Comparison of ENCODE assay signal across 9 cellular contexts in the genomic region with DNA sequence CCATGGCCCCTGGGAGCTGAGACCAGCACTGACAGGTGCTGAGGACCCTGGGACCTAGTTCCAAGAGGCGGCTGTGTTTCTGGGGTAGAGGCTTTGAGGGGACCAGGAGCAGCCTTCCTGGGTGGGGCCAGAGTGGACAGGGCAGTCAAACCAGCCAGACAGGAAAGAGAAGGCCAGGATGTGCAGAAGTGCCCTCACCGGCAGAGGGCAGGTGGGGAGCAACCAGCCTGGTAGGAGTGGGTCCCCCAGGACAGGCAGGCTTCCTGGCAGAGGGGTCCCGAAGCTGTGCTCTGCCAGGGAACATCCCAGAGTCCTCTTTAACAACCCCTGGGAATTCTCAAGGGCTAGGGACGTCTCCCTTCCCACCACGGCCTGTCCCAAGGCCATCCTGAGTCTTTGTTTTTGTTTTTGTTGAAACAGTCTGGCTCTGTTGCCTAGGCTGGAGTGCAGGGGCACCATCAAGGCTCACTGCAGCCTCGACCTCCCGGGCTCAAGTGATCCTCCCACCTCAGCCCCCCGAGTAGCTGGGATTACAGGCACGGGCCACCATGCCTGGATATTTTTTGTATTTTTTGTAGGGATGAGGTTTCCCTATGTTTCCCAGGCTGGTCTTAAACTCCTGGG. TPM values are rescaled to one million over a fixed set of nuclear protein-coding genes. Genes with fewer than 3 reads are reported as not detected.
DNase-seq lines count a peak whose midpoint lies in the region; ATAC-seq and TF ChIP-seq lines count a peak whose summit lies in the region.
"Had no signal": no experiment of that assay in that cellular context is flagged by ENCODE, and none has a peak within 500 bp of the region (broad histone marks: within the 10 kb centered on the region; RNA-seq: fewer than 3 reads in every experiment).

No MANE protein-coding gene starts in this region.

- no peaks in the 10 kb centered on the region for H3K36me3 Mint-ChIP-seq in activated CD8-positive, alpha-beta memory T cell treated with anti-CD3 and anti-CD28 coated beads, Interleukin-2, amount 10 ng/mL, durations not matched to agents 7 days and 5 days
- H3K36me3 Mint-ChIP-seq in endodermal cell (ENCODE audit: low read depth) (no peaks in the 10 kb centered on the region), immature natural killer cell (no peaks in the 10 kb centered on the region)

- H3K4me1 ChIP-seq in endodermal cell (ENCODE audit: control insufficient read depth, insufficient read depth, low read length) (no peaks in the 10 kb centered on the region), upper lobe of right lung (peaks cover 13% of the 10 kb centered on the region), uterus (no peaks in the 10 kb centered on the region)

- WGBS in endodermal cell (ENCODE audit: insufficient coverage in 1 of 2, insufficient read length in 1 of 2), 2 experiments: 71 to 87% methylated on average over 4 to 9 of the region's 9 CpGs

- H3K4me1 Mint-ChIP-seq in activated CD8-positive, alpha-beta memory T cell treated with anti-CD3 and anti-CD28 coated beads, Interleukin-2, amount 10 ng/mL, durations not matched to agents 7 days and 5 days: no peaks in the 10 kb centered on the region
- H3K4me1 Mint-ChIP-seq in endodermal cell (peaks cover 4% of the 10 kb centered on the region), immature natural killer cell (no peaks in the 10 kb centered on the region)

- TF ChIP-seq CTCF in endodermal cell (conservative IDR thresholded peaks at IDR 0.05): peak; percentile 20
- peak; percentile 41 for TF ChIP-seq CTCF in upper lobe of right lung (IDR thresholded peaks at IDR 0.05)
- no peak for TF ChIP-seq CTCF in uterus (IDR thresholded peaks at IDR 0.05)

- intact Hi-C loops in upper lobe of right lung (cut with DNase I): no loop called here
- intact Hi-C loops in uterus (cut with DNase I; ENCODE audit: low total_unique reads): no loop called here

- H3K27ac ChIP-seq in endodermal cell (ENCODE audit: low read depth, low read length): no peak overlapping the region
- H3K27ac ChIP-seq in upper lobe of right lung: peak overlapping the region; percentile 51
- no peak overlapping the region for H3K27ac ChIP-seq in uterus

- no peak overlapping the region for H3K4me3 Mint-ChIP-seq in activated CD8-positive, alpha-beta memory T cell treated with anti-CD3 and anti-CD28 coated beads, Interleukin-2, amount 10 ng/mL, durations not matched to agents 7 days and 5 days
- H3K4me3 Mint-ChIP-seq in endodermal cell: no peak overlapping the region
- H3K4me3 Mint-ChIP-seq in immature natural killer cell: no peak overlapping the region
- H3K4me3 Mint-ChIP-seq: stimulated activated naive CD8-positive, alpha-beta T cell treated with anti-CD3 and anti-CD28 coated beads, Interleukin-15, amount 100 ng/mL, for 72 hours had no signal

- no peak overlapping the region for H3K9ac ChIP-seq in endodermal cell (ENCODE audit: extremely low read depth, low read length, poor library complexity, severe bottlenecking)

- no peak for TF ChIP-seq POLR2A in uterus (IDR thresholded peaks at IDR 0.05)

- no peaks in the 10 kb centered on the region for H3K27me3 Mint-ChIP-seq in activated CD8-positive, alpha-beta memory T cell treated with anti-CD3 and anti-CD28 coated beads, Interleukin-2, amount 10 ng/mL, durations not matched to agents 7 days and 5 days
- peaks cover 18% of the 10 kb centered on the region for H3K27me3 Mint-ChIP-seq in endodermal cell (ENCODE audit: insufficient read depth)
- H3K27me3 Mint-ChIP-seq in immature natural killer cell (ENCODE audit: low read depth in 3 of 3): peaks cover 0 to 1% (median 0%) of the 10 kb centered on the region in 3 donors
- H3K27me3 Mint-ChIP-seq: stimulated activated naive CD8-positive, alpha-beta T cell treated with anti-CD3 and anti-CD28 coated beads, Interleukin-15, amount 100 ng/mL, for 72 hours had no signal

- H3K36me3 ChIP-seq in endodermal cell (ENCODE audit: control insufficient read depth, insufficient read depth, low read length): no peaks in the 10 kb centered on the region
- H3K36me3 ChIP-seq in upper lobe of right lung: no peaks in the 10 kb centered on the region
- no peaks in the 10 kb centered on the region for H3K36me3 ChIP-seq in uterus

- H3K27ac Mint-ChIP-seq in activated CD8-positive, alpha-beta memory T cell treated with anti-CD3 and anti-CD28 coated beads, Interleukin-2, amount 10 ng/mL, durations not matched to agents 7 days and 5 days: no peak overlapping the region
- H3K27ac Mint-ChIP-seq in endodermal cell (no peak overlapping the region), immature natural killer cell (peak overlapping the region in 1 of 6 donors; percentile 46)

- CTCF ChIA-PET in activated CD8-positive, alpha-beta memory T cell treated with anti-CD3 and anti-CD28 coated beads, Interleukin-2, amount 10 ng/mL, durations not matched to agents 7 days and 5 days (lab: Charles Lee): no interaction called here

- ATAC-seq in activated CD8-positive, alpha-beta memory T cell treated with anti-CD3 and anti-CD28 coated beads, Interleukin-2, amount 10 ng/mL, durations not matched to agents 7 days and 5 days: peak; percentile 27
- ATAC-seq in upper lobe of right lung: peak; percentile 81

- H3K9me3 ChIP-seq in endodermal cell (ENCODE audit: control insufficient read depth, low read length) (no peaks in the 10 kb centered on the region), upper lobe of right lung (no peaks in the 10 kb centered on the region), uterus (no peaks in the 10 kb centered on the region)

- DNase-seq in activated CD8-positive, alpha-beta memory T cell treated with anti-CD3 and anti-CD28 coated beads, Interleukin-2, amount 10 ng/mL, durations not matched to agents 7 days and 5 days: no peak
- DNase-seq in activated CD8-positive, alpha-beta memory T cell treated with anti-CD3 and anti-CD28 coated beads, Interleukin-2, amount 50 U/mL, for 48 hours: no peak
- no peak for DNase-seq in endodermal cell
- DNase-seq in upper lobe of right lung: peak; percentile 80
- DNase-seq in immature natural killer cell: no peak
- DNase-seq in uterus: no peak
- DNase-seq: NK-92 treated with Interleukin-12 subunit alpha and Interleukin-12 subunit beta, amount 100 ng/mL, for 24 hours; nucleus accumbens; stimulated activated naive CD8-positive, alpha-beta T cell treated with anti-CD3 and anti-CD28 coated beads, Interleukin-15, amount 100 ng/mL, for 72 hours had no signal

- no peak overlapping the region for H3K4me3 ChIP-seq in endodermal cell (ENCODE audit: low read length)
- H3K4me3 ChIP-seq in upper lobe of right lung: no peak overlapping the region
- no peak overlapping the region for H3K4me3 ChIP-seq in uterus

- H3K9me3 Mint-ChIP-seq in activated CD8-positive, alpha-beta memory T cell treated with anti-CD3 and anti-CD28 coated beads, Interleukin-2, amount 10 ng/mL, durations not matched to agents 7 days and 5 days (ENCODE audit: low read depth): no peaks in the 10 kb centered on the region
- H3K9me3 Mint-ChIP-seq in endodermal cell (no peaks in the 10 kb centered on the region), immature natural killer cell (no peaks in the 10 kb centered on the region)
- H3K9me3 Mint-ChIP-seq: stimulated activated naive CD8-positive, alpha-beta T cell treated with anti-CD3 and anti-CD28 coated beads, Interleukin-15, amount 100 ng/mL, for 72 hours had no signal

- H3K27me3 ChIP-seq in endodermal cell (ENCODE audit: control insufficient read depth, insufficient read depth, low read length, poor library complexity, severe bottlenecking) (no peaks in the 10 kb centered on the region), upper lobe of right lung (no peaks in the 10 kb centered on the region), uterus (no peaks in the 10 kb centered on the region)

RNA-seq across cellular contexts. Expression of a gene that starts 3.0 kb away (rescaled TPM):
- total RNA-seq in activated CD8-positive, alpha-beta memory T cell treated with anti-CD3 and anti-CD28 coated beads, Interleukin-2, amount 10 ng/mL, durations not matched to agents 7 days and 5 days: not detected
- under 1 TPM in 1 of 2 donors, not detected in 1; 0.31 TPM for total RNA-seq in endodermal cell
- polyA plus RNA-seq in endodermal cell (2013, experiment 1 of 2): 0.14 TPM
- 0.29 TPM for polyA plus RNA-seq in endodermal cell (2013, experiment 2 of 2)
- total RNA-seq in upper lobe of right lung: 0.64 TPM
- under 1 TPM in 1 of 3 donors, not detected in 2; 0.15 TPM for polyA plus RNA-seq in immature natural killer cell
- total RNA-seq in uterus: under 1 TPM in 2 of 4 donors, not detected in 2; 0.40 to 0.48 TPM

RNA-seq across cellular contexts. Expression of a gene that starts 20.2 kb away (rescaled TPM):
- total RNA-seq in activated CD8-positive, alpha-beta memory T cell treated with anti-CD3 and anti-CD28 coated beads, Interleukin-2, amount 10 ng/mL, durations not matched to agents 7 days and 5 days: 1 to 10 TPM in 1 of 2 experiments, under 1 TPM in 1; 0.80 to 1.1 TPM
- total RNA-seq in endodermal cell (1 to 10 TPM; 3.3 to 6.4 TPM), upper lobe of right lung (36.2 TPM), uterus (1 to 10 TPM; 3.3 to 7.5 (median 4.8) TPM)
- 4.4 TPM for polyA plus RNA-seq in endodermal cell (2013, experiment 1 of 2)
- polyA plus RNA-seq in endodermal cell (2013, experiment 2 of 2): 3.6 TPM
- polyA plus RNA-seq in immature natural killer cell: 10 to 100 TPM in 1 of 3 donors, 1 to 10 TPM in 1, under 1 TPM in 1; 0.62 to 13.0 (median 1.2) TPM

RNA-seq across cellular contexts. Expression of a gene that starts 32.8 kb away (rescaled TPM):
- total RNA-seq in activated CD8-positive, alpha-beta memory T cell treated with anti-CD3 and anti-CD28 coated beads, Interleukin-2, amount 10 ng/mL, durations not matched to agents 7 days and 5 days: 1 to 10 TPM; 9.4 to 9.6 TPM
- total RNA-seq in endodermal cell: 1 to 10 TPM; 4.0 to 4.5 TPM
- polyA plus RNA-seq in endodermal cell (2013, experiment 1 of 2): 3.9 TPM
- 4.5 TPM for polyA plus RNA-seq in endodermal cell (2013, experiment 2 of 2)
- 22.1 TPM for total RNA-seq in upper lobe of right lung
- polyA plus RNA-seq in immature natural killer cell: 10 to 100 TPM; 45.2 to 55.2 (median 49.3) TPM
- 10 to 100 TPM in 3 of 4 donors, 1 to 10 TPM in 1; 3.1 to 18.4 (median 15.8) TPM for total RNA-seq in uterus

RNA-seq across cellular contexts. Expression of a gene that starts 44.5 kb away (rescaled TPM):
- 10 to 100 TPM; 72.0 to 84.7 TPM for total RNA-seq in activated CD8-positive, alpha-beta memory T cell treated with anti-CD3 and anti-CD28 coated beads, Interleukin-2, amount 10 ng/mL, durations not matched to agents 7 days and 5 days
- total RNA-seq in endodermal cell (100 to 1,000 TPM; 177 to 240 TPM), upper lobe of right lung (432 TPM), uterus (100 to 1,000 TPM; 108 to 372 (median 158) TPM)
- polyA plus RNA-seq in endodermal cell (2013, experiment 1 of 2): 271 TPM
- 260 TPM for polyA plus RNA-seq in endodermal cell (2013, experiment 2 of 2)
- 10 to 100 TPM; 60.8 to 94.9 (median 63.7) TPM for polyA plus RNA-seq in immature natural killer cell

RNA-seq across cellular contexts. Expression of a gene that starts 44.8 kb away (rescaled TPM):
- 10 to 100 TPM; 25.9 to 32.4 TPM for total RNA-seq in activated CD8-positive, alpha-beta memory T cell treated with anti-CD3 and anti-CD28 coated beads, Interleukin-2, amount 10 ng/mL, durations not matched to agents 7 days and 5 days
- 10 to 100 TPM; 15.6 to 18.1 TPM for total RNA-seq in endodermal cell
- 13.5 TPM for polyA plus RNA-seq in endodermal cell (2013, experiment 1 of 2)
- 12.8 TPM for polyA plus RNA-seq in endodermal cell (2013, experiment 2 of 2)
- total RNA-seq in upper lobe of right lung: 16.1 TPM
- 10 to 100 TPM; 10.0 to 14.1 (median 12.5) TPM for polyA plus RNA-seq in immature natural killer cell
- total RNA-seq in uterus: 10 to 100 TPM in 2 of 4 donors, 1 to 10 TPM in 2; 7.1 to 21.2 (median 13.3) TPM

Comparison
In these comparisons a context has a peak if more than half of its experiments do, and no peak if none do; other contexts are left out.
1. CTCF ChIP-seq: peak in endodermal cell (single experiment) and upper lobe of right lung (single experiment); none in uterus (0 of 4).